Comparison of ENCODE assay signal across 1 cellular context in the genomic region with DNA sequence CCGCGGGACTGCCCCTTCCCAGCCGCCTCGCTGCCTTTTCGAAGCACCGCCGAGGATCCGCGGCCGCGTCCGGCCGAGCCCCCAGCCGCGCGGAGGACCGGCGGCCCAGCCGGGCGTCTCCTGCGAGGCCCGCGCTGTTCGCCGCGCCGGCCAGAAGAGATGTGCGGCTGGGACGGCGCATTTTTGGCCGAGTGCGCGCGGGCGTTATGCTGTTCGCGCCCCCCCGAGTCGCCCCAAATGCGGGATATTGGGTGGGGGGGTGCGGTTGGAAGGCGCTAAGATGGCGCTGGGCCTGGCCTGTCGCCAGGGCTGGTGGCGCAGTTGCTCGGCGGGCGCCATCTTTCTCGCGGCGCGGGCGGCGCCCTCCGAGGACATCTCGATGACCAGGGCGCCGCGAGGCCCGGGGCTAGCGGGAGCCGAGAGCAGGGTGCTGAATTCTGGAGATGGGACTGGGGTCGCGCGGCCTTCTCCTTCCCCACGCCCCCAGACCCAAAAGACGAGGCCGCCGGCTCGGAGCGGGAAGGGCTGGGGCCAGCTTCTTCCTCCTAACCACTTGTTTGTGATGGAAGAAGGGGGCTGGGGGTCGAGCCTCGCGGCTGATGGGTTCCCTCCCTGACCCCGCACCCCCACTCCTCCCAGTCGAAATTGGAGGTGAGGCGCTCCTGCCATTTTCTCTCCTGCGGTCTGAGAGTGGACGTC.
TF ChIP-seq lines count a peak whose summit lies in the region.

No MANE protein-coding gene starts in this region.

TF ChIP-seq in K562, 482 proteins besides CTCF, POLR2A, EP300 and RAD21 (continued from another document and continues in another):
- TF ChIP-seq, protein P1, sequence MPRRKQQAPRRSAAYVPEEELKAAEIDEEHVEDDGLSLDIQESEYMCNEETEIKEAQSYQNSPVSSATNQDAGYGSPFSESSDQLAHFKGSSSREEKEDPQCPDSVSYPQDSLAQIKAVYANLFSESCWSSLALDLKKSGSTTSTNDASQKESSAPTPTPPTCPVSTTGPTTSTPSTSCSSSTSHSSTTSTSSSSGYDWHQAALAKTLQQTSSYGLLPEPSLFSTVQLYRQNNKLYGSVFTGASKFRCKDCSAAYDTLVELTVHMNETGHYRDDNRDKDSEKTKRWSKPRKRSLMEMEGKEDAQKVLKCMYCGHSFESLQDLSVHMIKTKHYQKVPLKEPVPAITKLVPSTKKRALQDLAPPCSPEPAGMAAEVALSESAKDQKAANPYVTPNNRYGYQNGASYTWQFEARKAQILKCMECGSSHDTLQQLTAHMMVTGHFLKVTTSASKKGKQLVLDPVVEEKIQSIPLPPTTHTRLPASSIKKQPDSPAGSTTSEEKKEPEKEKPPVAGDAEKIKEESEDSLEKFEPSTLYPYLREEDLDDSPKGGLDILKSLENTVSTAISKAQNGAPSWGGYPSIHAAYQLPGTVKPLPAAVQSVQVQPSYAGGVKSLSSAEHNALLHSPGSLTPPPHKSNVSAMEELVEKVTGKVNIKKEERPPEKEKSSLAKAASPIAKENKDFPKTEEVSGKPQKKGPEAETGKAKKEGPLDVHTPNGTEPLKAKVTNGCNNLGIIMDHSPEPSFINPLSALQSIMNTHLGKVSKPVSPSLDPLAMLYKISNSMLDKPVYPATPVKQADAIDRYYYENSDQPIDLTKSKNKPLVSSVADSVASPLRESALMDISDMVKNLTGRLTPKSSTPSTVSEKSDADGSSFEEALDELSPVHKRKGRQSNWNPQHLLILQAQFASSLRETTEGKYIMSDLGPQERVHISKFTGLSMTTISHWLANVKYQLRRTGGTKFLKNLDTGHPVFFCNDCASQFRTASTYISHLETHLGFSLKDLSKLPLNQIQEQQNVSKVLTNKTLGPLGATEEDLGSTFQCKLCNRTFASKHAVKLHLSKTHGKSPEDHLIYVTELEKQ (CRISPR knock-in tag; IDR thresholded peaks at IDR 0.05) = no peak
- TF ChIP-seq ZC3H8 (IDR thresholded peaks at IDR 0.05) (no peak), SRF (CRISPR knock-in tag; IDR thresholded peaks at IDR 0.05) (0 out of 4 replicates have a peak, but pooled peaks have one; percentile 13 to 50), BHLHE40 (IDR thresholded peaks at IDR 0.05; ENCODE audit: low read length) (0 out of 2 replicates have a peak, but pooled peaks have one; percentile 4), ZNF75A (CRISPR knock-in tag; IDR thresholded peaks at IDR 0.05) (no peak), CREB1 (IDR thresholded peaks at IDR 0.05) (peak; percentile 53), CREB1 (CRISPR knock-in tag; IDR thresholded peaks at IDR 0.05) (no peak), ETV5 (CRISPR knock-in tag; IDR thresholded peaks at IDR 0.05; ENCODE audit: low read depth) (peak; percentile 70), PML (IDR thresholded peaks at IDR 0.05; ENCODE audit: low read length) (no peak; the same call in 1 of the 2 replicates), JUND (IDR thresholded peaks at IDR 0.05; ENCODE audit: borderline replicate concordance, low read depth, low read length) (peak; percentile 19; the same call in 1 of the 2 replicates), JUND (tag; IDR thresholded peaks at IDR 0.05; ENCODE audit: borderline replicate concordance, low read depth, low read length) (no peak), FOS (IDR thresholded peaks at IDR 0.05; ENCODE audit: extremely low read depth, insufficient read length) (no peak), ZNF24 (IDR thresholded peaks at IDR 0.05) (0 out of 2 replicates have a peak, but pooled peaks have one; percentile 28), SMARCB1 (IDR thresholded peaks at IDR 0.05; ENCODE audit: insufficient read length, low read depth) (no peak), POLR2G (IDR thresholded peaks at IDR 0.05; ENCODE audit: low read depth, low read length) (peak; percentile 92), SUPT5H (IDR thresholded peaks at IDR 0.05) (peak; percentile 77), CREBBP (IDR thresholded peaks at IDR 0.05; ENCODE audit: low read depth, low read length) (no peak), RCOR1 (IDR thresholded peaks at IDR 0.05; ENCODE audit: borderline replicate concordance in 1 of 2, low read depth in 2 of 2, low read length in 2 of 2) (no peak), RBM14 (IDR thresholded peaks at IDR 0.05; ENCODE audit: borderline replicate concordance, insufficient read depth, low read depth, low read length) (peak; percentile 90), TEAD2 (tag; IDR thresholded peaks at IDR 0.05) (no peak), ZBTB8A (IDR thresholded peaks at IDR 0.05; ENCODE audit: partially characterized antibody) (no peak), NFE2 (IDR thresholded peaks at IDR 0.05; ENCODE audit: low read depth) (no peak), KDM5B (IDR thresholded peaks at IDR 0.05; ENCODE audit: insufficient replicate concordance, low read depth, low read length) (peak; percentile 86), ZFP30 (CRISPR knock-in tag; IDR thresholded peaks at IDR 0.05; ENCODE audit: borderline replicate concordance) (no peak), ZNF12 (CRISPR knock-in tag; IDR thresholded peaks at IDR 0.05) (peak; percentile 69; the same call in 1 of the 2 replicates), IFI16 (CRISPR knock-in tag; IDR thresholded peaks at IDR 0.05) (no peak), ERF (CRISPR knock-in tag; IDR thresholded peaks at IDR 0.05) (peak; percentile 96; the same call in 1 of the 2 replicates), PHF8 (IDR thresholded peaks at IDR 0.05; ENCODE audit: borderline replicate concordance, low read length) (peak; percentile 75), NR1H2 (CRISPR knock-in tag; IDR thresholded peaks at IDR 0.05) (0 out of 2 replicates have a peak, but pooled peaks have one; percentile 62), RBBP5 (IDR thresholded peaks at IDR 0.05; ENCODE audit: borderline replicate concordance, insufficient read depth, low read length, poor library complexity, severe bottlenecking) (peak; percentile 90), CHCHD3 (CRISPR knock-in tag; IDR thresholded peaks at IDR 0.05) (0 out of 2 replicates have a peak, but pooled peaks have one; percentile 58), RBFOX2 (IDR thresholded peaks at IDR 0.05; ENCODE audit: low read depth, low read length) (peak; percentile 95), ZNF3 (CRISPR knock-in tag; IDR thresholded peaks at IDR 0.05) (no peak), ZNF586 (CRISPR knock-in tag; conservative IDR thresholded peaks at IDR 0.05) (no peak), TSC22D4 (tag; IDR thresholded peaks at IDR 0.05) (no peak), BRD9 (IDR thresholded peaks at IDR 0.05; ENCODE audit: low read depth, partially characterized antibody) (peak; percentile 76), GABPA (tag; conservative IDR thresholded peaks at IDR 0.05; ENCODE audit: low read depth) (no peak)
- TF ChIP-seq, protein P2, sequence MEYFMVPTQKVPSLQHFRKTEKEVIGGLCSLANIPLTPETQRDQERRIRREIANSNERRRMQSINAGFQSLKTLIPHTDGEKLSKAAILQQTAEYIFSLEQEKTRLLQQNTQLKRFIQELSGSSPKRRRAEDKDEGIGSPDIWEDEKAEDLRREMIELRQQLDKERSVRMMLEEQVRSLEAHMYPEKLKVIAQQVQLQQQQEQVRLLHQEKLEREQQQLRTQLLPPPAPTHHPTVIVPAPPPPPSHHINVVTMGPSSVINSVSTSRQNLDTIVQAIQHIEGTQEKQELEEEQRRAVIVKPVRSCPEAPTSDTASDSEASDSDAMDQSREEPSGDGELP (CRISPR knock-in tag; IDR thresholded peaks at IDR 0.05; ENCODE audit: borderline replicate concordance) = peak; percentile 62; the same call in 1 of the 2 replicates
- TF ChIP-seq, protein P3, sequence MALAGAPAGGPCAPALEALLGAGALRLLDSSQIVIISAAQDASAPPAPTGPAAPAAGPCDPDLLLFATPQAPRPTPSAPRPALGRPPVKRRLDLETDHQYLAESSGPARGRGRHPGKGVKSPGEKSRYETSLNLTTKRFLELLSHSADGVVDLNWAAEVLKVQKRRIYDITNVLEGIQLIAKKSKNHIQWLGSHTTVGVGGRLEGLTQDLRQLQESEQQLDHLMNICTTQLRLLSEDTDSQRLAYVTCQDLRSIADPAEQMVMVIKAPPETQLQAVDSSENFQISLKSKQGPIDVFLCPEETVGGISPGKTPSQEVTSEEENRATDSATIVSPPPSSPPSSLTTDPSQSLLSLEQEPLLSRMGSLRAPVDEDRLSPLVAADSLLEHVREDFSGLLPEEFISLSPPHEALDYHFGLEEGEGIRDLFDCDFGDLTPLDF (CRISPR knock-in tag; IDR thresholded peaks at IDR 0.05) = peak; percentile 89
- TF ChIP-seq, protein P4, sequence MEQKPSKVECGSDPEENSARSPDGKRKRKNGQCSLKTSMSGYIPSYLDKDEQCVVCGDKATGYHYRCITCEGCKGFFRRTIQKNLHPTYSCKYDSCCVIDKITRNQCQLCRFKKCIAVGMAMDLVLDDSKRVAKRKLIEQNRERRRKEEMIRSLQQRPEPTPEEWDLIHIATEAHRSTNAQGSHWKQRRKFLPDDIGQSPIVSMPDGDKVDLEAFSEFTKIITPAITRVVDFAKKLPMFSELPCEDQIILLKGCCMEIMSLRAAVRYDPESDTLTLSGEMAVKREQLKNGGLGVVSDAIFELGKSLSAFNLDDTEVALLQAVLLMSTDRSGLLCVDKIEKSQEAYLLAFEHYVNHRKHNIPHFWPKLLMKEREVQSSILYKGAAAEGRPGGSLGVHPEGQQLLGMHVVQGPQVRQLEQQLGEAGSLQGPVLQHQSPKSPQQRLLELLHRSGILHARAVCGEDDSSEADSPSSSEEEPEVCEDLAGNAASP (IDR thresholded peaks at IDR 0.05) = no peak
- TF ChIP-seq, protein P5, sequence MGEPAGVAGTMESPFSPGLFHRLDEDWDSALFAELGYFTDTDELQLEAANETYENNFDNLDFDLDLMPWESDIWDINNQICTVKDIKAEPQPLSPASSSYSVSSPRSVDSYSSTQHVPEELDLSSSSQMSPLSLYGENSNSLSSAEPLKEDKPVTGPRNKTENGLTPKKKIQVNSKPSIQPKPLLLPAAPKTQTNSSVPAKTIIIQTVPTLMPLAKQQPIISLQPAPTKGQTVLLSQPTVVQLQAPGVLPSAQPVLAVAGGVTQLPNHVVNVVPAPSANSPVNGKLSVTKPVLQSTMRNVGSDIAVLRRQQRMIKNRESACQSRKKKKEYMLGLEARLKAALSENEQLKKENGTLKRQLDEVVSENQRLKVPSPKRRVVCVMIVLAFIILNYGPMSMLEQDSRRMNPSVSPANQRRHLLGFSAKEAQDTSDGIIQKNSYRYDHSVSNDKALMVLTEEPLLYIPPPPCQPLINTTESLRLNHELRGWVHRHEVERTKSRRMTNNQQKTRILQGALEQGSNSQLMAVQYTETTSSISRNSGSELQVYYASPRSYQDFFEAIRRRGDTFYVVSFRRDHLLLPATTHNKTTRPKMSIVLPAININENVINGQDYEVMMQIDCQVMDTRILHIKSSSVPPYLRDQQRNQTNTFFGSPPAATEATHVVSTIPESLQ (CRISPR knock-in tag; IDR thresholded peaks at IDR 0.05) = peak; percentile 77
- TF ChIP-seq, protein P6, sequence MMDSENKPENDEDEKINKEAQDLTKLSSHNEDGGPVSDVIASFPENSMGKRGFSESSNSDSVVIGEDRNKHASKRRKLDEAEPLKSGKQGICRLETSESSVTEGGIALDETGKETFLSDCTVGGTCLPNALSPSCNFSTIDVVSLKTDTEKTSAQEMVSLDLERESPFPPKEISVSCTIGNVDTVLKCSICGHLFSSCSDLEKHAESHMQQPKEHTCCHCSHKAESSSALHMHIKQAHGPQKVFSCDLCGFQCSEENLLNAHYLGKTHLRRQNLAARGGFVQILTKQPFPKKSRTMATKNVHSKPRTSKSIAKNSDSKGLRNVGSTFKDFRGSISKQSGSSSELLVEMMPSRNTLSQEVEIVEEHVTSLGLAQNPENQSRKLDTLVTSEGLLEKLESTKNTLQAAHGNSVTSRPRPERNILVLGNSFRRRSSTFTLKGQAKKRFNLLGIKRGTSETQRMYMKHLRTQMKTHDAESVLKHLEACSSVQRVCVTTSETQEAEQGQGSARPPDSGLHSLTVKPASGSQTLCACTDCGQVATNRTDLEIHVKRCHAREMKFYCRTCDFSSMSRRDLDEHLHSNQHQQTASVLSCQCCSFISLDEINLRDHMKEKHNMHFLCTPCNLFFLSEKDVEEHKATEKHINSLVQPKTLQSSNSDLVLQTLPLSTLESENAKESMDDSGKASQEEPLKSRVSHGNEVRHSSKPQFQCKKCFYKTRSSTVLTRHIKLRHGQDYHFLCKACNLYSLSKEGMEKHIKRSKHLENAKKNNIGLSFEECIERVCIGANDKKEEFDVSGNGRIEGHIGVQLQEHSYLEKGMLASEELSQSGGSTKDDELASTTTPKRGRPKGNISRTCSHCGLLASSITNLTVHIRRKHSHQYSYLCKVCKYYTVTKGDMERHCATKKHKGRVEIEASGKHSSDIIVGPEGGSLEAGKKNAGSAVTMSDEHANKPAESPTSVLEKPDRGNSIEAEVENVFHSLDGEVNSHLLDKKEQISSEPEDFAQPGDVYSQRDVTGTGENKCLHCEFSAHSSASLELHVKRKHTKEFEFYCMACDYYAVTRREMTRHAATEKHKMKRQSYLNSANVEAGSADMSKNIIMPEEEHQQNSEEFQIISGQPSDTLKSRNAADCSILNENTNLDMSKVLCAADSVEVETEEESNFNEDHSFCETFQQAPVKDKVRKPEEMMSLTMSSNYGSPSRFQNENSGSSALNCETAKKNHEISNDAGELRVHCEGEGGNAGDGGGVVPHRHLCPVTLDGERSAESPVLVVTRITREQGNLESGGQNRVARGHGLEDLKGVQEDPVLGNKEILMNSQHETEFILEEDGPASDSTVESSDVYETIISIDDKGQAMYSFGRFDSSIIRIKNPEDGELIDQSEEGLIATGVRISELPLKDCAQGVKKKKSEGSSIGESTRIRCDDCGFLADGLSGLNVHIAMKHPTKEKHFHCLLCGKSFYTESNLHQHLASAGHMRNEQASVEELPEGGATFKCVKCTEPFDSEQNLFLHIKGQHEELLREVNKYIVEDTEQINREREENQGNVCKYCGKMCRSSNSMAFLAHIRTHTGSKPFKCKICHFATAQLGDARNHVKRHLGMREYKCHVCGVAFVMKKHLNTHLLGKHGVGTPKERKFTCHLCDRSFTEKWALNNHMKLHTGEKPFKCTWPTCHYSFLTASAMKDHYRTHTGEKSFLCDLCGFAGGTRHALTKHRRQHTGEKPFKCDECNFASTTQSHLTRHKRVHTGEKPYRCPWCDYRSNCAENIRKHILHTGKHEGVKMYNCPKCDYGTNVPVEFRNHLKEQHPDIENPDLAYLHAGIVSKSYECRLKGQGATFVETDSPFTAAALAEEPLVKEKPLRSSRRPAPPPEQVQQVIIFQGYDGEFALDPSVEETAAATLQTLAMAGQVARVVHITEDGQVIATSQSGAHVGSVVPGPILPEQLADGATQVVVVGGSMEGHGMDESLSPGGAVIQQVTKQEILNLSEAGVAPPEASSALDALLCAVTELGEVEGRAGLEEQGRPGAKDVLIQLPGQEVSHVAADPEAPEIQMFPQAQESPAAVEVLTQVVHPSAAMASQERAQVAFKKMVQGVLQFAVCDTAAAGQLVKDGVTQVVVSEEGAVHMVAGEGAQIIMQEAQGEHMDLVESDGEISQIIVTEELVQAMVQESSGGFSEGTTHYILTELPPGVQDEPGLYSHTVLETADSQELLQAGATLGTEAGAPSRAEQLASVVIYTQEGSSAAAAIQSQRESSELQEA (IDR thresholded peaks at IDR 0.05; ENCODE audit: low read depth) = no peak
- TF ChIP-seq, protein P7, sequence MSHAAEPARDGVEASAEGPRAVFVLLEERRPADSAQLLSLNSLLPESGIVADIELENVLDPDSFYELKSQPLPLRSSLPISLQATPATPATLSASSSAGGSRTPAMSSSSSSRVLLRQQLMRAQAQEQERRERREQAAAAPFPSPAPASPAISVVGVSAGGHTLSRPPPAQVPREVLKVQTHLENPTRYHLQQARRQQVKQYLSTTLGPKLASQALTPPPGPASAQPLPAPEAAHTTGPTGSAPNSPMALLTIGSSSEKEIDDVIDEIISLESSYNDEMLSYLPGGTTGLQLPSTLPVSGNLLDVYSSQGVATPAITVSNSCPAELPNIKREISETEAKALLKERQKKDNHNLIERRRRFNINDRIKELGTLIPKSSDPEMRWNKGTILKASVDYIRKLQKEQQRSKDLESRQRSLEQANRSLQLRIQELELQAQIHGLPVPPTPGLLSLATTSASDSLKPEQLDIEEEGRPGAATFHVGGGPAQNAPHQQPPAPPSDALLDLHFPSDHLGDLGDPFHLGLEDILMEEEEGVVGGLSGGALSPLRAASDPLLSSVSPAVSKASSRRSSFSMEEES (CRISPR knock-in tag; IDR thresholded peaks at IDR 0.05) = no peak
